2 cellular contexts compared by ENCODE assay signal in the genomic region with DNA sequence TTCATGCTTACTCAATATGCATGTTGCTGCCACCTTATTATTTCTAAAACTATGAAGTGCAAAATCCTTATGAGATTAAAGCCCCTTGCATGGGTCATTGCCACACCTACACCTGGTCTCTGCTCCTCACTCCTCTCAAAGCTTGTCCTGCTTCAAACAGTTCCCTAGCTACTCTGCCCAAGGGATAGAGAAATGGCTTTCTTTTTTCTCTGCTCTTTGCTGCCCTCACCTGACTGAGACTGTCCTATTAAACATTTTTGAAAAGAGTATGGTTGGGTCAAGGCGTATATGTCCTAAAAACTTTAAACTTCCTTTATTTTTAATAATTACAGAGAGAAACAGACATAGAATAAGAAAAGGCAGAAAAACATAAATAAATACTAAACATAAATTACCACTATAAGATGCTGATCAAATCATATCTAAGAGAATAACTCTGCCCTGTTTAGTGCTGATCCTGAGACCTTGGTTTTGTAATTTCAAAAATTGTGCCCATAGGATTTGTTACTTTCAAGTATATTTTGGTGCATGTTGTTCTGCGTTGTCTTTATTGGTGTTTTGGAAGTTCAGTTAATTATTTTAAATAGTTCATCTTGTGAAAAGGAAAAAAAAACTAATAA.
TF ChIP-seq lines count a peak whose summit lies in the region.

No MANE protein-coding gene starts in this region.

TF ChIP-seq in HCT116, 20 proteins besides CTCF, POLR2A, EP300 and RAD21 (continued from another document):
- TF ChIP-seq YY1 (IDR thresholded peaks at IDR 0.05; ENCODE audit: extremely low read depth, insufficient replicate concordance, low read depth, low read length) (no peak), CEBPB (IDR thresholded peaks at IDR 0.05; ENCODE audit: low read depth) (no peak), ATF3 (IDR thresholded peaks at IDR 0.05) (no peak), SP1 (IDR thresholded peaks at IDR 0.05; ENCODE audit: low read depth) (no peak), POLR2AphosphoS5 (IDR thresholded peaks at IDR 0.05; ENCODE audit: low read depth, low read length) (no peak), TCF7L2 (IDR thresholded peaks at IDR 0.05; ENCODE audit: borderline replicate concordance, extremely low read depth, insufficient read depth, insufficient read length) (no peak)
- TF ChIP-seq, protein P1, sequence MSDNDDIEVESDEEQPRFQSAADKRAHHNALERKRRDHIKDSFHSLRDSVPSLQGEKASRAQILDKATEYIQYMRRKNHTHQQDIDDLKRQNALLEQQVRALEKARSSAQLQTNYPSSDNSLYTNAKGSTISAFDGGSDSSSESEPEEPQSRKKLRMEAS (IDR thresholded peaks at IDR 0.05) = no peak

TF ChIP-seq in SK-N-SH, 30 proteins besides CTCF, POLR2A, EP300 and RAD21 (continued from another document):
- TF ChIP-seq PBX3 (IDR thresholded peaks at IDR 0.05) = no peak
- TF ChIP-seq MEF2A (IDR thresholded peaks at IDR 0.05; ENCODE audit: borderline replicate concordance, low read depth) = no peak
